Comparison of ENCODE assay signal across 25 cellular contexts in genomic region chrX:7480721-7481120, GRCh38.
"Had no signal": no experiment of that assay in that cellular context is flagged by ENCODE, and none has a peak within 500 bp of the region (broad histone marks: within the 10 kb centered on the region; RNA-seq: fewer than 3 reads in every experiment).

No MANE protein-coding gene starts in this region.

- H3K4me1 ChIP-seq: colonic mucosa, esophagus muscularis mucosa, esophagus squamous epithelium, foreskin keratinocyte, gastrocnemius medialis, gastroesophageal sphincter, heart left ventricle, heart right ventricle had no signal

- H3K27me3 Mint-ChIP-seq: dendritic cell treated with granulocyte-macrophage colony-stimulating factor and Interleukin-4, amounts not matched to agents 40 ng/mL and 50 ng/mL, for 4 days; effector memory CD8-positive, alpha-beta T cell had no signal

- DNase-seq: colonic mucosa; cortex of kidney; dermis blood vessel endothelial cell; dorsolateral prefrontal cortex; effector CD4-positive, alpha-beta T cell; effector CD8-positive, alpha-beta T cell; effector memory CD4-positive, alpha-beta T cell; effector memory CD8-positive, alpha-beta T cell; endodermal cell; erythroblast; esophagus squamous epithelium; foreskin fibroblast; foreskin keratinocyte; foreskin melanocyte; gastrocnemius medialis; glutamatergic neuron; head of caudate nucleus; heart left ventricle; heart right ventricle had no signal

- H3K27me3 ChIP-seq: colonic mucosa, esophagus muscularis mucosa, esophagus squamous epithelium, foreskin keratinocyte, gastrocnemius medialis, gastroesophageal sphincter, heart left ventricle, heart right ventricle had no signal

- H3K27ac ChIP-seq: colonic mucosa, coronary artery, dorsolateral prefrontal cortex, epithelial cell of prostate, esophagus muscularis mucosa, esophagus squamous epithelium, foreskin keratinocyte, gastrocnemius medialis, gastroesophageal sphincter, heart left ventricle, heart right ventricle had no signal

- ATAC-seq: effector memory CD8-positive, alpha-beta T cell; esophagus mucosa; foreskin keratinocyte; gastrocnemius medialis; gastroesophageal sphincter; heart left ventricle; heart right ventricle had no signal

- H3K9me3 ChIP-seq: colonic mucosa, esophagus muscularis mucosa, esophagus squamous epithelium, gastrocnemius medialis, gastroesophageal sphincter, heart left ventricle had no signal

- H3K4me3 ChIP-seq: colonic mucosa, coronary artery, dorsolateral prefrontal cortex, esophagus muscularis mucosa, esophagus squamous epithelium, gastrocnemius medialis, gastroesophageal sphincter, heart left ventricle, heart right ventricle had no signal

- H3K36me3 ChIP-seq: colonic mucosa, esophagus muscularis mucosa, esophagus squamous epithelium, gastrocnemius medialis, gastroesophageal sphincter, heart left ventricle, heart right ventricle had no signal

- H3K4me3 Mint-ChIP-seq: dendritic cell treated with granulocyte-macrophage colony-stimulating factor and Interleukin-4, amounts not matched to agents 40 ng/mL and 50 ng/mL, for 4 days; effector memory CD8-positive, alpha-beta T cell; endodermal cell had no signal

- H3K27ac Mint-ChIP-seq: dendritic cell treated with granulocyte-macrophage colony-stimulating factor and Interleukin-4, amounts not matched to agents 40 ng/mL and 50 ng/mL, for 4 days; effector memory CD8-positive, alpha-beta T cell; endodermal cell had no signal
